23 cellular contexts compared by ENCODE assay signal in genomic region chr17:79249945-79250521, GRCh38.
"Had no signal": no experiment of that assay in that cellular context is flagged by ENCODE, and none has a peak within 500 bp of the region (broad histone marks: within the 10 kb centered on the region; RNA-seq: fewer than 3 reads in every experiment).

No MANE protein-coding gene starts in this region.

- DNase-seq: hippocampal formation; kidney glomerular epithelial cell; left cardiac atrium; left ventricle myocardium superior; lower lobe of right lung; mammary epithelial cell; mesenchymal stem cell; naive thymus-derived CD8-positive, alpha-beta T cell; nucleus accumbens; sigmoid colon; small intestine; spleen; stimulated activated CD4-positive, alpha-beta T cell treated with anti-CD3 and anti-CD28 coated beads, Interleukin-4, amount 100 ng/mL, for 24 hours; stimulated activated naive CD4-positive, alpha-beta T cell; tibial artery; trophoblast cell; upper lobe of right lung; uterus had no signal

- H3K27me3 ChIP-seq: sigmoid colon, uterus had no signal

- H3K27ac ChIP-seq: lower lobe of right lung, sigmoid colon, spleen, suprapubic skin, thoracic aorta, tibial artery, upper lobe of right lung, uterus had no signal

- H3K4me1 ChIP-seq: lower lobe of right lung, sigmoid colon, spleen, suprapubic skin, tibial artery, upper lobe of right lung, uterus had no signal

- H3K9me3 ChIP-seq: lower lobe of right lung, sigmoid colon, spleen, suprapubic skin, thoracic aorta, tibial artery, upper lobe of right lung, uterus had no signal

- H3K36me3 ChIP-seq: lower lobe of right lung, spleen, suprapubic skin, thoracic aorta, tibial artery, upper lobe of right lung, uterus had no signal

- H3K4me3 ChIP-seq: lower lobe of right lung, sigmoid colon, spleen, suprapubic skin, thoracic aorta, tibial artery, upper lobe of right lung, uterus had no signal

- ATAC-seq: left cardiac atrium; left lobe of liver; left ventricle myocardium superior; lower lobe of right lung; naive thymus-derived CD8-positive, alpha-beta T cell; right cardiac atrium; stimulated activated effector memory CD8-positive, alpha-beta T cell treated with anti-CD3 and anti-CD28 coated beads, Interleukin-12 subunit alpha, Interleukin-12 subunit beta, amount 100 ng/mL, for 72 hours; upper lobe of right lung had no signal
